14 cellular contexts compared by ENCODE assay signal in the genomic region with DNA sequence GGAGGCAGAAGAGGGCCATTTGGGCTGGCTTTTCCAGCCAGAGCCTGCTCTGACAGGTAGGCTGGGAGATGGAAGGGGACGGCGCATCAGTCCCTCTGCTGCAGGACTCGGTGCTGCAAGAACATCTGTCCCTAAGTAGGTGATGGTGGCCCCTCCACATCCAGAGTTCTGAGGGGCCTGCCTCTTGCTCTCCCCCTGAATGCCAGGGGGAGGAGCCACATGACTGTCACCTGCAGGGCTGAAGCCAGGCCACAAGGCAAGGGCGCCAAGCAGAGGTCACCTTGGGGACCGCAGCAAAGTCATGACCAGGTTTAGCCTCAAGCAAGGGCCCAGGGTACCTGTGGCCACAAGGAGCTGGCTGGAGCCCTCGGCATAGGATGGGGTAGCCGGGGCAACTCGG.
DNase-seq lines count a peak whose midpoint lies in the region; ATAC-seq and TF ChIP-seq lines count a peak whose summit lies in the region.
"Had no signal": no experiment of that assay in that cellular context is flagged by ENCODE, and none has a peak within 500 bp of the region (broad histone marks: within the 10 kb centered on the region; RNA-seq: fewer than 3 reads in every experiment).

No MANE protein-coding gene starts in this region.

- H3K9me3 Mint-ChIP-seq in activated CD4-positive, alpha-beta T cell treated with anti-CD3 and anti-CD28 coated beads, Interleukin-2, amount 10 ng/mL, durations not matched to agents 7 days and 5 days = no peaks in the 10 kb centered on the region
- no peaks in the 10 kb centered on the region for H3K9me3 Mint-ChIP-seq in T-cell
- no peaks in the 10 kb centered on the region for H3K9me3 Mint-ChIP-seq in MCF 10A (ENCODE audit: unreplicated experiment)
- H3K9me3 Mint-ChIP-seq: activated T-cell treated with anti-CD3 and anti-CD28 coated beads, Interleukin-2, amount 50 U/mL, for 4 hours; stimulated activated naive CD8-positive, alpha-beta T cell treated with anti-CD3 and anti-CD28 coated beads, Interleukin-15, amount 100 ng/mL, for 72 hours had no signal

- DNase-seq in activated CD4-positive, alpha-beta T cell treated with anti-CD3 and anti-CD28 coated beads, Interleukin-2, amount 10 ng/mL, durations not matched to agents 7 days and 5 days = no peak
- no peak for DNase-seq in activated CD4-positive, alpha-beta T cell treated with anti-CD3 and anti-CD28 coated beads for 4 hours
- DNase-seq in T-cell = no peak
- DNase-seq in left ventricle myocardium superior = peak; percentile 38
- DNase-seq in MCF 10A (ENCODE audit: unreplicated experiment) = no peak
- DNase-seq in H4 (ENCODE audit: low spot score) = no peak
- DNase-seq in occipital lobe (lab: John Stamatoyannopoulos, UW) = no peak
- DNase-seq: activated CD4-positive, alpha-beta T cell treated with anti-CD3 and anti-CD28 coated beads for 48 hours; activated T-cell treated with anti-CD3 and anti-CD28 coated beads, Interleukin-2, amount 50 U/mL, for 4 hours; stimulated activated naive CD8-positive, alpha-beta T cell treated with anti-CD3 and anti-CD28 coated beads, Interleukin-15, amount 100 ng/mL, for 72 hours; T-helper 2 cell had no signal

- POLR2A ChIA-PET in activated CD4-positive, alpha-beta T cell treated with anti-CD3 and anti-CD28 coated beads, Interleukin-2, amount 10 ng/mL, durations not matched to agents 7 days and 5 days (lab: Charles Lee) = no interaction called here
- POLR2A ChIA-PET in T-cell (lab: Charles Lee) = no interaction called here
- POLR2A ChIA-PET in MCF 10A (lab: Yijun Ruan, JAX) = no interaction called here

- no peak overlapping the region for H3K4me3 Mint-ChIP-seq in activated CD4-positive, alpha-beta T cell treated with anti-CD3 and anti-CD28 coated beads, Interleukin-2, amount 10 ng/mL, durations not matched to agents 7 days and 5 days
- H3K4me3 Mint-ChIP-seq in T-cell (no peak overlapping the region), MCF 10A (ENCODE audit: unreplicated experiment) (no peak overlapping the region)
- H3K4me3 Mint-ChIP-seq: activated T-cell treated with anti-CD3 and anti-CD28 coated beads, Interleukin-2, amount 50 U/mL, for 4 hours; stimulated activated naive CD8-positive, alpha-beta T cell treated with anti-CD3 and anti-CD28 coated beads, Interleukin-15, amount 100 ng/mL, for 72 hours had no signal

- no peak for TF ChIP-seq CTCF in MCF 10A (IDR thresholded peaks at IDR 0.05; ENCODE audit: unreplicated experiment)

- H3K27me3 Mint-ChIP-seq in activated CD4-positive, alpha-beta T cell treated with anti-CD3 and anti-CD28 coated beads, Interleukin-2, amount 10 ng/mL, durations not matched to agents 7 days and 5 days = no peaks in the 10 kb centered on the region
- no peaks in the 10 kb centered on the region for H3K27me3 Mint-ChIP-seq in T-cell
- no peaks in the 10 kb centered on the region for H3K27me3 Mint-ChIP-seq in MCF 10A (ENCODE audit: insufficient read depth, unreplicated experiment)
- H3K27me3 Mint-ChIP-seq: stimulated activated naive CD8-positive, alpha-beta T cell treated with anti-CD3 and anti-CD28 coated beads, Interleukin-15, amount 100 ng/mL, for 72 hours had no signal

- H3K27ac ChIP-seq in temporal lobe (ENCODE audit: low read depth, low read length) = peak overlapping the region; percentile 96
- H3K27ac ChIP-seq: 22Rv1, epithelial cell of prostate had no signal

- BruUV-seq in MCF 10A (replicated peaks; lab: Mats Ljungman, UMichigan) = no TSS peak

- peak overlapping the region; percentile 81 for H3K27ac Mint-ChIP-seq in activated CD4-positive, alpha-beta T cell treated with anti-CD3 and anti-CD28 coated beads, Interleukin-2, amount 10 ng/mL, durations not matched to agents 7 days and 5 days
- peak overlapping the region; percentile 98 to 99 for H3K27ac Mint-ChIP-seq in T-cell
- H3K27ac Mint-ChIP-seq in MCF 10A (ENCODE audit: low read depth, unreplicated experiment) = no peak overlapping the region
- H3K27ac Mint-ChIP-seq: stimulated activated naive CD8-positive, alpha-beta T cell treated with anti-CD3 and anti-CD28 coated beads, Interleukin-15, amount 100 ng/mL, for 72 hours had no signal

- CTCF ChIA-PET in activated CD4-positive, alpha-beta T cell treated with anti-CD3 and anti-CD28 coated beads, Interleukin-2, amount 10 ng/mL, durations not matched to agents 7 days and 5 days (lab: Charles Lee) = interaction anchor here (0.9 to 2.4 kb wide), 4 partner anchors 13 to 101 kb away, joined by 3 to 7 read pairs (median 4); no protein-coding TSS in a partner anchor
- CTCF ChIA-PET in T-cell (lab: Charles Lee) = interaction anchor here in 1 of 2 donors (1.2 kb wide), 1 partner anchor 12 kb away, joined by 3 read pairs; no protein-coding TSS in a partner anchor
- CTCF ChIA-PET in MCF 10A (lab: Yijun Ruan, JAX) = no interaction called here

- H3K4me1 Mint-ChIP-seq in activated CD4-positive, alpha-beta T cell treated with anti-CD3 and anti-CD28 coated beads, Interleukin-2, amount 10 ng/mL, durations not matched to agents 7 days and 5 days = peaks cover 76% of the 10 kb centered on the region
- H3K4me1 Mint-ChIP-seq in T-cell (peaks cover 80 to 99% (median 93%) of the 10 kb centered on the region in 3 donors), MCF 10A (ENCODE audit: insufficient read depth, unreplicated experiment) (peaks cover 44% of the 10 kb centered on the region)

- peaks cover 25% of the 10 kb centered on the region for H3K36me3 Mint-ChIP-seq in activated CD4-positive, alpha-beta T cell treated with anti-CD3 and anti-CD28 coated beads, Interleukin-2, amount 10 ng/mL, durations not matched to agents 7 days and 5 days (ENCODE audit: low read depth)
- H3K36me3 Mint-ChIP-seq in T-cell (peaks cover 11% of the 10 kb centered on the region), MCF 10A (ENCODE audit: insufficient read depth, unreplicated experiment) (peaks cover 11% of the 10 kb centered on the region)

- intact Hi-C loops in left ventricle myocardium superior (cut with micrococcal nuclease) (loop anchor here (10.0 kb wide), 1 partner anchor 100 kb away; a partner anchor contains a TSS), MCF 10A (cut with micrococcal nuclease) (loop anchor here (5.0 kb wide), 1 partner anchor 98 kb away; a partner anchor contains a TSS)

- ATAC-seq in T-cell (replicated peaks in 1 of 4) (no peak), left ventricle myocardium superior (no peak)
- ATAC-seq: activated T-cell treated with anti-CD3 and anti-CD28 coated beads, Interleukin-2, amount 50 U/mL, for 4 hours; stimulated activated naive CD8-positive, alpha-beta T cell treated with anti-CD3 and anti-CD28 coated beads, Interleukin-15, amount 100 ng/mL, for 72 hours had no signal
